ENCODE assay signal across 24 cellular contexts in genomic region chr5:76111510-76112174, GRCh38. TPM values are rescaled to one million over a fixed set of nuclear protein-coding genes. Genes with fewer than 3 reads are reported as not detected.
DNase-seq lines count a peak whose midpoint lies in the region; ATAC-seq and TF ChIP-seq lines count a peak whose summit lies in the region.
"Had no signal": no experiment of that assay in that cellular context is flagged by ENCODE, and none has a peak within 500 bp of the region (broad histone marks: within the 10 kb centered on the region; RNA-seq: fewer than 3 reads in every experiment).

No MANE protein-coding gene starts in this region.

- H3K4me3 ChIP-seq in A673 (ENCODE audit: low read depth, low read length, poor library complexity, severe bottlenecking) (no peak overlapping the region), HEK293 (ENCODE audit: low read depth, low read length) (no peak overlapping the region)
- H3K4me3 ChIP-seq in naive thymus-derived CD4-positive, alpha-beta T cell (ENCODE audit: low read length) = no peak overlapping the region
- H3K4me3 ChIP-seq in effector memory CD4-positive, alpha-beta T cell (ENCODE audit: insufficient read depth, low read depth, low read length, poor library complexity, severe bottlenecking) = no peak overlapping the region
- H3K4me3 ChIP-seq: SK-N-MC had no signal

- H3K9me3 ChIP-seq in A673 (ENCODE audit: low read depth, low read length, poor library complexity, severe bottlenecking) = no peaks in the 10 kb centered on the region
- no peaks in the 10 kb centered on the region for H3K9me3 ChIP-seq in HEK293 (ENCODE audit: control insufficient read depth, insufficient read depth, low read depth, low read length)
- H3K9me3 ChIP-seq in naive thymus-derived CD4-positive, alpha-beta T cell (ENCODE audit: control insufficient read depth in 2 of 3, low read length in 3 of 3) = no peaks in the 10 kb centered on the region
- no peaks in the 10 kb centered on the region for H3K9me3 ChIP-seq in effector memory CD4-positive, alpha-beta T cell (ENCODE audit: control insufficient read depth, low read length)

- POLR2A ChIA-PET in A673 (lab: Charles Lee; ENCODE audit: low non-redundant PET) (no interaction called here), HEK293 (lab: Yijun Ruan, JAX) (no interaction called here)
- POLR2A ChIA-PET in naive thymus-derived CD4-positive, alpha-beta T cell (lab: Charles Lee) = no interaction called here

- H3K27me3 ChIP-seq in A673 (replicated peaks; ENCODE audit: insufficient read depth, low read depth, low read length, poor library complexity) = peaks cover 5% of the 10 kb centered on the region
- H3K27me3 ChIP-seq in naive thymus-derived CD4-positive, alpha-beta T cell (ENCODE audit: control insufficient read depth in 2 of 2, insufficient read depth in 2 of 2, low read length in 2 of 2) = no peaks in the 10 kb centered on the region
- no peaks in the 10 kb centered on the region for H3K27me3 ChIP-seq in effector memory CD4-positive, alpha-beta T cell (replicated peaks; ENCODE audit: control insufficient read depth, insufficient read depth, low read length, poor library complexity, severe bottlenecking)

- H3K4me3 Mint-ChIP-seq in naive thymus-derived CD4-positive, alpha-beta T cell = no peak overlapping the region
- H3K4me3 Mint-ChIP-seq: IgD-negative memory B cell had no signal

- H3K27me3 Mint-ChIP-seq in naive thymus-derived CD4-positive, alpha-beta T cell = peaks cover 22 to 42% (median 39%) of the 10 kb centered on the region in 5 donors

- CTCF ChIA-PET in A673 (lab: Charles Lee) (no interaction called here), HEK293 (lab: Yijun Ruan, JAX) (no interaction called here)
- CTCF ChIA-PET in naive thymus-derived CD4-positive, alpha-beta T cell (lab: Charles Lee) = no interaction called here

- H3K9me3 Mint-ChIP-seq in naive thymus-derived CD4-positive, alpha-beta T cell = no peaks in the 10 kb centered on the region
- no peaks in the 10 kb centered on the region for H3K9me3 Mint-ChIP-seq in activated naive CD4-positive, alpha-beta T cell treated with anti-CD3 and anti-CD28 coated beads, Interleukin-2, amount 50 U/mL, for 72 hours
- H3K9me3 Mint-ChIP-seq: IgD-negative memory B cell had no signal

- DNase-seq in A673 (ENCODE audit: low spot score) = peak; percentile 37
- DNase-seq in astrocyte of the hippocampus (ENCODE audit: low read depth, low spot score) = peak; percentile 50
- DNase-seq in naive thymus-derived CD4-positive, alpha-beta T cell = no peak
- DNase-seq in effector memory CD4-positive, alpha-beta T cell = no peak
- DNase-seq in activated naive CD4-positive, alpha-beta T cell treated with anti-CD3 and anti-CD28 coated beads, Interleukin-2, amount 50 U/mL, for 72 hours (ENCODE audit: low spot score in 2 of 2) = no peak
- DNase-seq: 8988T, DMS153, DND-41, NCI-H1105, NCI-H1436 treated with DMSO at 0.1 percent for 48 hours, NCI-H1930, NCI-H2107, NCI-H446, NCI-H524 treated with DMSO at 0.1 percent for 48 hours, NCI-H774, SIG-M5 had no signal

- H3K36me3 Mint-ChIP-seq in naive thymus-derived CD4-positive, alpha-beta T cell = no peaks in the 10 kb centered on the region
- H3K36me3 Mint-ChIP-seq in activated naive CD4-positive, alpha-beta T cell treated with anti-CD3 and anti-CD28 coated beads, Interleukin-2, amount 50 U/mL, for 72 hours = no peaks in the 10 kb centered on the region
- H3K36me3 Mint-ChIP-seq: IgD-negative memory B cell had no signal

- H3K27ac ChIP-seq in A673 (ENCODE audit: low read depth, low read length, poor library complexity, severe bottlenecking) (no peak overlapping the region), HEK293 (ENCODE audit: extremely low read depth, low read depth, low read length) (no peak overlapping the region)
- H3K27ac ChIP-seq in naive thymus-derived CD4-positive, alpha-beta T cell (ENCODE audit: low read depth, low read length) = no peak overlapping the region
- H3K27ac ChIP-seq in effector memory CD4-positive, alpha-beta T cell (ENCODE audit: insufficient read depth, low read length, poor library complexity, severe bottlenecking) = no peak overlapping the region
- H3K27ac ChIP-seq: HL-60, SK-N-MC had no signal

- ATAC-seq in esophagus mucosa = peak; percentile 13
- ATAC-seq in naive thymus-derived CD4-positive, alpha-beta T cell = no peak
- ATAC-seq in activated naive CD4-positive, alpha-beta T cell treated with anti-CD3 and anti-CD28 coated beads, Interleukin-2, amount 50 U/mL, for 72 hours = no peak
- no peak for ATAC-seq in GM21717 (IDR thresholded peaks at IDR 0.05; ENCODE audit: unreplicated experiment)
- ATAC-seq: HCT116 had no signal

- no peaks in the 10 kb centered on the region for H3K4me1 Mint-ChIP-seq in naive thymus-derived CD4-positive, alpha-beta T cell
- H3K4me1 Mint-ChIP-seq: IgD-negative memory B cell had no signal

- intact Hi-C loops in A673 (cut with micrococcal nuclease; ENCODE audit: unreplicated experiment) = no loop called here
- intact Hi-C loops in naive thymus-derived CD4-positive, alpha-beta T cell (cut with micrococcal nuclease) = no loop called here

- no peaks in the 10 kb centered on the region for H3K36me3 ChIP-seq in A673 (ENCODE audit: insufficient read depth, low read length, poor library complexity, severe bottlenecking)
- H3K36me3 ChIP-seq in HEK293 (ENCODE audit: control insufficient read depth in 2 of 2, insufficient read depth in 1 of 2, low read length in 2 of 2) = no peaks in the 10 kb centered on the region
- no peaks in the 10 kb centered on the region for H3K36me3 ChIP-seq in naive thymus-derived CD4-positive, alpha-beta T cell (ENCODE audit: control insufficient read depth in 2 of 3, insufficient read depth in 3 of 3, low read length in 3 of 3)
- no peaks in the 10 kb centered on the region for H3K36me3 ChIP-seq in effector memory CD4-positive, alpha-beta T cell (ENCODE audit: control insufficient read depth, insufficient read depth, low read length)

- TF ChIP-seq CTCF in A673 (conservative IDR thresholded peaks at IDR 0.05; ENCODE audit: low read depth, low read length) (no peak), HEK293 (tag by site-specific recombination; IDR thresholded peaks at IDR 0.05) (no peak)

- BruUV-seq in A673 (replicated peaks; lab: Mats Ljungman, UMichigan) = no TSS peak

- H3K27ac Mint-ChIP-seq in naive thymus-derived CD4-positive, alpha-beta T cell = no peak overlapping the region
- H3K27ac Mint-ChIP-seq in activated naive CD4-positive, alpha-beta T cell treated with anti-CD3 and anti-CD28 coated beads, Interleukin-2, amount 50 U/mL, for 72 hours = no peak overlapping the region
- H3K27ac Mint-ChIP-seq: IgD-negative memory B cell had no signal

- H3K4me1 ChIP-seq in A673 (ENCODE audit: insufficient read depth, low read length, poor library complexity, severe bottlenecking) (no peaks in the 10 kb centered on the region), HEK293 (ENCODE audit: control insufficient read depth, insufficient read depth, low read length) (no peaks in the 10 kb centered on the region)
- H3K4me1 ChIP-seq in naive thymus-derived CD4-positive, alpha-beta T cell (ENCODE audit: control insufficient read depth in 2 of 2, insufficient read depth in 2 of 2, low read length in 2 of 2) = no peaks in the 10 kb centered on the region
- no peaks in the 10 kb centered on the region for H3K4me1 ChIP-seq in effector memory CD4-positive, alpha-beta T cell (ENCODE audit: control insufficient read depth, insufficient read depth, low read length, poor library complexity, severe bottlenecking)

TF ChIP-seq in HEK293, 187 proteins besides CTCF, POLR2A, EP300 and RAD21:
- TF ChIP-seq ZNF140 (tag by site-specific recombination; IDR thresholded peaks at IDR 0.05) (no peak), ZNF239 (tag by site-specific recombination; IDR thresholded peaks at IDR 0.05) (peak; percentile 58; the same call in 1 of the 2 replicates)

RNA-seq across cellular contexts. Expression of gene SV2C, which starts 28.5 kb away (rescaled TPM):
- total RNA-seq in A673 (2021) = 3.1 and 4.1 TPM in 2 replicates
- total RNA-seq in esophagus mucosa = 0.12 TPM
- not detected for total RNA-seq in naive thymus-derived CD4-positive, alpha-beta T cell
- not detected for polyA plus RNA-seq in naive thymus-derived CD4-positive, alpha-beta T cell
- under 1 TPM in 1 of 2 donors, not detected in 1; 0.88 TPM for total RNA-seq in activated naive CD4-positive, alpha-beta T cell treated with anti-CD3 and anti-CD28 coated beads, Interleukin-2, amount 50 U/mL, for 72 hours
- polyA plus RNA-seq: BJ, IgD-negative memory B cell had no signal

Comparison
In these comparisons a context has a peak if more than half of its experiments do, and no peak if none do; other contexts are left out.
1. DNase-seq: peak in A673 (single experiment) and astrocyte of the hippocampus (single experiment); none in naive thymus-derived CD4-positive, alpha-beta T cell (0 of 9), effector memory CD4-positive, alpha-beta T cell (0 of 3) and activated naive CD4-positive, alpha-beta T cell treated with anti-CD3 and anti-CD28 coated beads, Interleukin-2, amount 50 U/mL, for 72 hours (0 of 2).